In genomic region chr1:161192476-161193465, GRCh38 we compare ENCODE assay signal across 8 cellular contexts. TPM values are rescaled to one million over a fixed set of nuclear protein-coding genes. Genes with fewer than 3 reads are reported as not detected.
A peak's percentile ranks its signal among the peaks of the same experiment; 100 is the strongest.
DNase-seq lines count a peak whose midpoint lies in the region; ATAC-seq and TF ChIP-seq lines count a peak whose summit lies in the region.

No MANE protein-coding gene starts in this region.

- no peak overlapping the region for H3K56ac ChIP-seq in mesendoderm (ENCODE audit: low read length)

- no peak overlapping the region for H3K9ac ChIP-seq in mesendoderm (ENCODE audit: low read length)

- peak; percentile 76 for ATAC-seq in GM18498 (IDR thresholded peaks at IDR 0.05; ENCODE audit: unreplicated experiment)
- ATAC-seq in stimulated activated naive B cell treated with anti-CD40 and anti-IgM and Interleukin-4, amounts not matched to agents 10 μg/mL and 1 μg/mL and 100 μg/mL, for 72 hours (replicated peaks), result peak; percentile 85 to 86

- H3K36me3 Mint-ChIP-seq in activated CD4-positive, alpha-beta memory T cell treated with anti-CD3 and anti-CD28 coated beads for 36 hours, result no peaks in the 10 kb centered on the region
- H3K36me3 Mint-ChIP-seq in stimulated activated naive B cell treated with anti-CD40 and anti-IgM and Interleukin-4, amounts not matched to agents 10 μg/mL and 1 μg/mL and 100 μg/mL, for 72 hours, result no peaks in the 10 kb centered on the region

- H4K5ac ChIP-seq in mesendoderm (ENCODE audit: low read length), result no peak overlapping the region

- peak overlapping the region; percentile 42 for H3K27ac Mint-ChIP-seq in activated CD4-positive, alpha-beta memory T cell treated with anti-CD3 and anti-CD28 coated beads for 36 hours
- peak overlapping the region; percentile 16 for H3K27ac Mint-ChIP-seq in stimulated activated naive B cell treated with anti-CD40 and anti-IgM and Interleukin-4, amounts not matched to agents 10 μg/mL and 1 μg/mL and 100 μg/mL, for 72 hours

- H2BK120ac ChIP-seq in mesendoderm (ENCODE audit: low read depth, low read length), result no peak overlapping the region

- no peak overlapping the region for H3K4ac ChIP-seq in mesendoderm (ENCODE audit: low read depth, low read length)

- H3K27ac ChIP-seq in HL-60 (replicated peaks) (no peak overlapping the region), dorsolateral prefrontal cortex (peak overlapping the region in 57 of 59 donors; percentile 23 to 100 (median 88)), mesendoderm (ENCODE audit: low read depth, low read length) (no peak overlapping the region)

- H3K9me3 Mint-ChIP-seq in activated CD4-positive, alpha-beta memory T cell treated with anti-CD3 and anti-CD28 coated beads for 36 hours, result no peaks in the 10 kb centered on the region
- H3K9me3 Mint-ChIP-seq in stimulated activated naive B cell treated with anti-CD40 and anti-IgM and Interleukin-4, amounts not matched to agents 10 μg/mL and 1 μg/mL and 100 μg/mL, for 72 hours, result no peaks in the 10 kb centered on the region

- no peaks in the 10 kb centered on the region for H3K79me1 ChIP-seq in mesendoderm (ENCODE audit: low read length)

- whole genome bisulfite sequencing in mesendoderm (ENCODE audit: extremely low coverage, insufficient coverage, low lambda C conversion rate), result no CpG with 5 or more reads among the region's 15 CpGs

- H3K36me3 ChIP-seq in mesendoderm (ENCODE audit: control insufficient read depth, insufficient read depth, low read length), result no peaks in the 10 kb centered on the region

- H2BK15ac ChIP-seq in mesendoderm (replicated peaks; ENCODE audit: low read depth), result no peak overlapping the region

- peaks cover 29% of the 10 kb centered on the region for H3K4me1 Mint-ChIP-seq in activated CD4-positive, alpha-beta memory T cell treated with anti-CD3 and anti-CD28 coated beads for 36 hours (ENCODE audit: low read depth)
- peaks cover 40 to 64% of the 10 kb centered on the region in 2 donors for H3K4me1 Mint-ChIP-seq in stimulated activated naive B cell treated with anti-CD40 and anti-IgM and Interleukin-4, amounts not matched to agents 10 μg/mL and 1 μg/mL and 100 μg/mL, for 72 hours

- H3K4me1 ChIP-seq in mesendoderm (ENCODE audit: control insufficient read depth, low read depth, low read length), result peaks cover 8% of the 10 kb centered on the region

- H3K27me3 Mint-ChIP-seq in activated CD4-positive, alpha-beta memory T cell treated with anti-CD3 and anti-CD28 coated beads for 36 hours, result no peaks in the 10 kb centered on the region
- H3K27me3 Mint-ChIP-seq in stimulated activated naive B cell treated with anti-CD40 and anti-IgM and Interleukin-4, amounts not matched to agents 10 μg/mL and 1 μg/mL and 100 μg/mL, for 72 hours, result no peaks in the 10 kb centered on the region

- no peaks in the 10 kb centered on the region for H3K27me3 ChIP-seq in HL-60 (ENCODE audit: insufficient read depth, poor library complexity, severe bottlenecking)
- no peaks in the 10 kb centered on the region for H3K27me3 ChIP-seq in dorsolateral prefrontal cortex
- no peaks in the 10 kb centered on the region for H3K27me3 ChIP-seq in mesendoderm (ENCODE audit: insufficient read depth, low read length, poor library complexity)

- no peak overlapping the region for H3K4me3 Mint-ChIP-seq in activated CD4-positive, alpha-beta memory T cell treated with anti-CD3 and anti-CD28 coated beads for 36 hours
- H3K4me3 Mint-ChIP-seq in stimulated activated naive B cell treated with anti-CD40 and anti-IgM and Interleukin-4, amounts not matched to agents 10 μg/mL and 1 μg/mL and 100 μg/mL, for 72 hours, result no peak overlapping the region

- CTCF ChIA-PET in activated CD4-positive, alpha-beta memory T cell treated with anti-CD3 and anti-CD28 coated beads for 36 hours (lab: Charles Lee), result interaction anchor here (0.8 to 5.0 kb wide), 21 partner anchors 10 to 194 kb away, joined by 3 to 69 read pairs (median 7); partner anchors contain the start of genes B4GALT3, CFAP126, NDUFS2 and PCP4L1

- H3K4me3 ChIP-seq in HL-60 (replicated peaks; ENCODE audit: insufficient read depth, low read length) (no peak overlapping the region), dorsolateral prefrontal cortex (peak overlapping the region in 12 of 59 donors; percentile 3 to 98 (median 51)), mesendoderm (ENCODE audit: low read length) (no peak overlapping the region)

- no peak overlapping the region for H4K8ac ChIP-seq in mesendoderm (ENCODE audit: low read depth, low read length)

- POLR2A ChIA-PET in activated CD4-positive, alpha-beta memory T cell treated with anti-CD3 and anti-CD28 coated beads for 36 hours (lab: Charles Lee), result interaction anchor here (1.5 to 2.0 kb wide), 3 partner anchors 9 to 27 kb away, joined by 4 to 8 read pairs (median 8); partner anchors contain the start of genes NDUFS2 and PPOX

- no peak overlapping the region for H2AK5ac ChIP-seq in mesendoderm (ENCODE audit: low read length)

- H2BK5ac ChIP-seq in mesendoderm (ENCODE audit: low read length), result no peak overlapping the region

- DNase-seq in A172 (ENCODE audit: low spot score) (peak; percentile 70), HL-60 (ENCODE audit: low read depth in 1 of 2, low spot score in 1 of 2) (peak; percentile 61 to 76), NCI-H774 (lab: John Stamatoyannopoulos, UW) (peak; percentile 35), dorsolateral prefrontal cortex (peak in 7 of 10 donors; percentile 60 to 75 (median 70)), mesendoderm (peak; percentile 83)
- peak; percentile 81 for DNase-seq in activated CD4-positive, alpha-beta memory T cell treated with anti-CD3 and anti-CD28 coated beads for 36 hours
- peak; percentile 51 for DNase-seq in stimulated activated naive B cell treated with anti-CD40 and anti-IgM and Interleukin-4, amounts not matched to agents 10 μg/mL and 1 μg/mL and 100 μg/mL, for 72 hours

- intact Hi-C loops in activated CD4-positive, alpha-beta memory T cell treated with anti-CD3 and anti-CD28 coated beads for 36 hours (cut with micrococcal nuclease), result loop anchor here (1.0 kb wide), 1 partner anchor 33 kb away; no protein-coding TSS in a partner anchor
- intact Hi-C loops in dorsolateral prefrontal cortex (cut with DNase I), result loop anchor here in 1 of 2 donors (1.0 to 10.0 kb wide), 3 partner anchors 19 to 192 kb away; partner anchors contain the start of gene TOMM40L

- TF ChIP-seq CTCF in HL-60 (IDR thresholded peaks at IDR 0.05; ENCODE audit: insufficient read depth, low read length) (peak; percentile 96), dorsolateral prefrontal cortex (IDR thresholded peaks at IDR 0.05 in 54 of 56, conservative IDR thresholded peaks at IDR 0.05 in 2 of 56; ENCODE audit: low read depth in 1 of 56, partially characterized antibody in 56 of 56) (peak; percentile 65 to 94 (median 86))

- H3K79me2 ChIP-seq in mesendoderm (ENCODE audit: control insufficient read depth, insufficient read depth, low read length), result no peaks in the 10 kb centered on the region

- no peak overlapping the region for H3K18ac ChIP-seq in mesendoderm (ENCODE audit: low read length)

- H3K4me2 ChIP-seq in mesendoderm (ENCODE audit: low read length), result no peak overlapping the region

- no peak overlapping the region for H3K23ac ChIP-seq in mesendoderm (ENCODE audit: low read length)

RNA-seq across cellular contexts. Expression of gene ADAMTS4, which starts 6.1 kb away (rescaled TPM):
- total RNA-seq in A172 (2014; rRNA removed; shearing (Covaris generic)), result not detected in 2 replicates
- 1 to 10 TPM; 2.3 to 3.0 TPM for total RNA-seq in activated CD4-positive, alpha-beta memory T cell treated with anti-CD3 and anti-CD28 coated beads for 36 hours
- total RNA-seq in dorsolateral prefrontal cortex, result 100 to 1,000 TPM in 8 of 120 experiments, 10 to 100 TPM in 98, 1 to 10 TPM in 14; 2.9 to 153 (median 35.3) TPM
- polyA plus RNA-seq in mesendoderm (2013, experiment 1 of 2), result 1.1 TPM
- polyA plus RNA-seq in mesendoderm (2013, experiment 2 of 2), result 1.1 TPM

RNA-seq across cellular contexts. Expression of gene NDUFS2, which starts 9.4 kb away (rescaled TPM):
- total RNA-seq in A172 (2014; rRNA removed; shearing (Covaris generic)), result 179 and 197 TPM in 2 replicates
- total RNA-seq in activated CD4-positive, alpha-beta memory T cell treated with anti-CD3 and anti-CD28 coated beads for 36 hours, result 100 to 1,000 TPM in 1 of 2 experiments, 10 to 100 TPM in 1; 98.3 to 103 TPM
- total RNA-seq in dorsolateral prefrontal cortex, result 100 to 1,000 TPM in 116 of 120 experiments, 10 to 100 TPM in 4; 77.0 to 176 (median 131) TPM
- polyA plus RNA-seq in mesendoderm (2013, experiment 1 of 2), result 35.6 TPM
- 35.4 TPM for polyA plus RNA-seq in mesendoderm (2013, experiment 2 of 2)

RNA-seq across cellular contexts. Expression of gene B4GALT3, which starts 15.5 kb away (rescaled TPM):
- 59.5 and 61.1 TPM in 2 replicates for total RNA-seq in A172 (2014; rRNA removed; shearing (Covaris generic))
- total RNA-seq in activated CD4-positive, alpha-beta memory T cell treated with anti-CD3 and anti-CD28 coated beads for 36 hours, result 10 to 100 TPM; 46.3 to 50.9 TPM
- 10 to 100 TPM; 17.8 to 52.2 (median 29.1) TPM for total RNA-seq in dorsolateral prefrontal cortex
- polyA plus RNA-seq in mesendoderm (2013, experiment 1 of 2), result 39.5 TPM
- polyA plus RNA-seq in mesendoderm (2013, experiment 2 of 2), result 37.7 TPM

RNA-seq across cellular contexts. Expression of gene FCER1G, which starts 22.3 kb away (rescaled TPM):
- not detected in 2 replicates for total RNA-seq in A172 (2014; rRNA removed; shearing (Covaris generic))
- total RNA-seq in activated CD4-positive, alpha-beta memory T cell treated with anti-CD3 and anti-CD28 coated beads for 36 hours, result 1 to 10 TPM in 1 of 2 experiments, under 1 TPM in 1; 0.99 to 2.0 TPM
- total RNA-seq in dorsolateral prefrontal cortex, result 10 to 100 TPM in 76 of 120 experiments, 1 to 10 TPM in 44; 1.7 to 86.4 (median 12.9) TPM
- 0.56 TPM for polyA plus RNA-seq in mesendoderm (2013, experiment 1 of 2)
- polyA plus RNA-seq in mesendoderm (2013, experiment 2 of 2), result 0.80 TPM

RNA-seq across cellular contexts. Expression of gene PPOX, which starts 26.5 kb away (rescaled TPM):
- 37.1 and 39.9 TPM in 2 replicates for total RNA-seq in A172 (2014; rRNA removed; shearing (Covaris generic))
- 10 to 100 TPM; 27.0 to 30.7 TPM for total RNA-seq in activated CD4-positive, alpha-beta memory T cell treated with anti-CD3 and anti-CD28 coated beads for 36 hours
- total RNA-seq in dorsolateral prefrontal cortex, result 10 to 100 TPM; 18.7 to 52.5 (median 36.8) TPM
- polyA plus RNA-seq in mesendoderm (2013, experiment 1 of 2), result 8.0 TPM
- 7.6 TPM for polyA plus RNA-seq in mesendoderm (2013, experiment 2 of 2)

Comparison
In these comparisons a context has a peak if more than half of its experiments do, and no peak if none do; other contexts are left out.
1. H3K27ac ChIP-seq: peak in dorsolateral prefrontal cortex (57 of 59); none in HL-60 (single experiment) and mesendoderm (single experiment).
2. Peak in every context shown above with its lines, with median percentiles within 50 percentile points of each other: DNase-seq.